8 cellular contexts compared by ENCODE assay signal in genomic region chr10:6416892-6417512, GRCh38.
DNase-seq lines count a peak whose midpoint lies in the region; ATAC-seq and TF ChIP-seq lines count a peak whose summit lies in the region.

No MANE protein-coding gene starts in this region.

- peak; percentile 81 for ATAC-seq in T-helper 17 cell
- ATAC-seq in foreskin keratinocyte: peak; percentile 63
- ATAC-seq in HG03039 (IDR thresholded peaks at IDR 0.05; ENCODE audit: unreplicated experiment): no peak
- no peak for ATAC-seq in GM21360 (IDR thresholded peaks at IDR 0.05; ENCODE audit: unreplicated experiment)

- H3K4me1 Mint-ChIP-seq in T-helper 17 cell (no peaks in the 10 kb centered on the region), osteocyte (ENCODE audit: unreplicated experiment) (no peaks in the 10 kb centered on the region)

- H3K4me3 Mint-ChIP-seq in T-helper 17 cell (no peak overlapping the region), osteocyte (ENCODE audit: unreplicated experiment) (no peak overlapping the region)

- no peaks in the 10 kb centered on the region for H3K27me3 ChIP-seq in foreskin keratinocyte

- H3K9me3 Mint-ChIP-seq in osteocyte (ENCODE audit: unreplicated experiment): no peaks in the 10 kb centered on the region

- H3K36me3 Mint-ChIP-seq in T-helper 17 cell (ENCODE audit: low read depth) (no peaks in the 10 kb centered on the region), osteocyte (ENCODE audit: unreplicated experiment) (no peaks in the 10 kb centered on the region)

- H3K27ac Mint-ChIP-seq in T-helper 17 cell (no peak overlapping the region), osteocyte (ENCODE audit: unreplicated experiment) (no peak overlapping the region)

- H3K9me3 ChIP-seq in T-helper 17 cell (ENCODE audit: control insufficient read depth, low read length, poor library complexity, severe bottlenecking): no peaks in the 10 kb centered on the region

- H3K4me1 ChIP-seq in foreskin keratinocyte: no peaks in the 10 kb centered on the region

- DNase-seq in DMS153 treated with DMSO at 0.1 percent for 48 hours (lab: John Stamatoyannopoulos, UW; ENCODE audit: unreplicated experiment) (peak; percentile 3), DMS153 (lab: John Stamatoyannopoulos, UW) (no peak), HuH-7.5 (ENCODE audit: low spot score) (peak; percentile 29), T-helper 17 cell (no peak), foreskin keratinocyte (peak in 1 of 2 donors; percentile 25), osteocyte (ENCODE audit: extremely low spot score, unreplicated experiment) (no peak)

- no peak overlapping the region for H3K27ac ChIP-seq in foreskin keratinocyte

- H3K27me3 Mint-ChIP-seq in T-helper 17 cell: no peaks in the 10 kb centered on the region
- peaks cover 27% of the 10 kb centered on the region for H3K27me3 Mint-ChIP-seq in osteocyte (ENCODE audit: unreplicated experiment)

- TF ChIP-seq CTCF in foreskin keratinocyte (conservative IDR thresholded peaks at IDR 0.05): peak; percentile 87
- TF ChIP-seq CTCF in osteocyte (IDR thresholded peaks at IDR 0.05): peak; percentile 71

Comparison
In these comparisons a context has a peak if more than half of its experiments do, and no peak if none do; other contexts are left out.
1. DNase-seq: peak in DMS153 treated with DMSO at 0.1 percent for 48 hours (single experiment) and HuH-7.5 (single experiment); none in DMS153 (single experiment), T-helper 17 cell (0 of 3) and osteocyte (single experiment).
2. ATAC-seq: peak in T-helper 17 cell (single experiment) and foreskin keratinocyte (single experiment); none in HG03039 (single experiment) and GM21360 (single experiment).